Comparison of ENCODE assay signal across 8 cellular contexts in genomic region chr5:151739939-151740335, GRCh38. TPM values are rescaled to one million over a fixed set of nuclear protein-coding genes. Genes with fewer than 3 reads are reported as not detected.
DNase-seq lines count a peak whose midpoint lies in the region; FAIRE-seq and TF ChIP-seq lines count a peak whose summit lies in the region.

No MANE protein-coding gene starts in this region.

- TF ChIP-seq POLR2A in Peyer's patch (IDR thresholded peaks at IDR 0.05) = no peak

- peak; percentile 53 for DNase-seq in A673 (ENCODE audit: low spot score)
- no peak for DNase-seq in Peyer's patch
- DNase-seq in epithelial cell of prostate (ENCODE audit: low read depth, low spot score) = no peak
- peak; percentile 81 for DNase-seq in myocyte (ENCODE audit: low read depth)
- no peak for DNase-seq in hippocampal formation (lab: John Stamatoyannopoulos, UW)
- no peak for DNase-seq in kidney
- no peak for DNase-seq in NCI-H82 (lab: John Stamatoyannopoulos, UW)
- DNase-seq in BE2C = no peak

- H3K4me1 ChIP-seq in A673 (ENCODE audit: insufficient read depth, low read length, poor library complexity, severe bottlenecking) = peaks cover 14% of the 10 kb centered on the region
- H3K4me1 ChIP-seq in Peyer's patch = peaks cover 0 to 14% (median 0%) of the 10 kb centered on the region in 4 donors
- H3K4me1 ChIP-seq in kidney (ENCODE audit: control insufficient read depth in 1 of 2, insufficient read depth in 1 of 2, low read depth in 1 of 2, low read length in 2 of 2) = peaks cover 0 to under 1% of the 10 kb centered on the region in 2 donors
- H3K4me1 ChIP-seq in BE2C = peaks cover 8% of the 10 kb centered on the region

- FAIRE-seq in kidney (lab: Jason Lieb, UNC) = no peak

- no peak overlapping the region for H3K4me3 ChIP-seq in A673 (ENCODE audit: low read depth, low read length, poor library complexity, severe bottlenecking)
- no peak overlapping the region for H3K4me3 ChIP-seq in Peyer's patch
- H3K4me3 ChIP-seq in kidney (ENCODE audit: low read length in 2 of 2) = no peak overlapping the region
- H3K4me3 ChIP-seq in BE2C (ENCODE audit: low read depth, low read length) = no peak overlapping the region

- BruUV-seq in A673 (replicated peaks; lab: Mats Ljungman, UMichigan) = no TSS peak

- H3K9ac ChIP-seq in kidney (ENCODE audit: low read length in 2 of 2) = no peak overlapping the region

- H3K27me3 ChIP-seq in A673 (replicated peaks; ENCODE audit: insufficient read depth, low read depth, low read length, poor library complexity) = no peaks in the 10 kb centered on the region
- no peaks in the 10 kb centered on the region for H3K27me3 ChIP-seq in Peyer's patch
- no peaks in the 10 kb centered on the region for H3K27me3 ChIP-seq in BE2C

- POLR2A ChIA-PET in A673 (lab: Charles Lee; ENCODE audit: low non-redundant PET) = no interaction called here

- H3K36me3 ChIP-seq in A673 (ENCODE audit: insufficient read depth, low read length, poor library complexity, severe bottlenecking) = peaks cover 3% of the 10 kb centered on the region
- H3K36me3 ChIP-seq in Peyer's patch = peaks cover 0 to 6% (median 0%) of the 10 kb centered on the region in 3 donors
- H3K36me3 ChIP-seq in kidney (ENCODE audit: control insufficient read depth in 1 of 2, insufficient read depth in 2 of 2, low read length in 2 of 2) = peaks cover 2 to 4% of the 10 kb centered on the region in 2 donors
- H3K36me3 ChIP-seq in BE2C = peaks cover 4% of the 10 kb centered on the region; the same call in 1 of the 2 replicates

- H3K27ac ChIP-seq in A673 (ENCODE audit: low read depth, low read length, poor library complexity, severe bottlenecking) = peak overlapping the region; percentile 43
- H3K27ac ChIP-seq in Peyer's patch = peak overlapping the region in 3 of 4 donors; percentile 33 to 51 (median 45)
- peak overlapping the region; percentile 99 for H3K27ac ChIP-seq in epithelial cell of prostate
- H3K27ac ChIP-seq in kidney (ENCODE audit: low read depth in 2 of 2, low read length in 2 of 2) = peak overlapping the region in 1 of 2 donors; percentile 24

- H3K9me3 ChIP-seq in A673 (ENCODE audit: low read depth, low read length, poor library complexity, severe bottlenecking) = no peaks in the 10 kb centered on the region
- no peaks in the 10 kb centered on the region for H3K9me3 ChIP-seq in Peyer's patch
- H3K9me3 ChIP-seq in kidney (ENCODE audit: control insufficient read depth in 1 of 2, low read length in 2 of 2) = no peaks in the 10 kb centered on the region
- no peaks in the 10 kb centered on the region for H3K9me3 ChIP-seq in BE2C

- intact Hi-C loops in A673 (cut with micrococcal nuclease; ENCODE audit: unreplicated experiment) (loop anchor here (2.0 to 10.0 kb wide), 2 partner anchors 215 to 293 kb away; partner anchors contain the start of gene SLC36A1), kidney (cut with DNase I) (loop anchor here (5.0 kb wide), 1 partner anchor 83 kb away; no protein-coding TSS in a partner anchor)

- no peak for TF ChIP-seq CTCF in A673 (conservative IDR thresholded peaks at IDR 0.05; ENCODE audit: low read depth, low read length)
- TF ChIP-seq CTCF in Peyer's patch (IDR thresholded peaks at IDR 0.05) = no peak
- TF ChIP-seq CTCF in kidney (IDR thresholded peaks at IDR 0.05; ENCODE audit: borderline replicate concordance, extremely low read depth, insufficient read depth) = no peak
- no peak for TF ChIP-seq CTCF in BE2C (IDR thresholded peaks at IDR 0.05; ENCODE audit: low read depth, low read length)

- CTCF ChIA-PET in A673 (lab: Charles Lee) = interaction anchor here (0.7 to 3.3 kb wide), 3 partner anchors 78 to 88 kb away, joined by 4 to 42 read pairs (median 12); no protein-coding TSS in a partner anchor

RNA-seq across cellular contexts. Expression of gene ATOX1, which starts 18.5 kb away (rescaled TPM):
- 65.6 and 72.2 TPM in 2 replicates for total RNA-seq in A673 (2021)
- total RNA-seq in Peyer's patch = 100 to 1,000 TPM in 3 of 4 donors, 10 to 100 TPM in 1; 99.9 to 161 (median 126) TPM
- 43.8 and 55.9 TPM in 2 replicates for total RNA-seq in myocyte
- polyA plus RNA-seq in myocyte (2012) = 270 TPM
- total RNA-seq in kidney = 83.2 TPM
- polyA plus RNA-seq in kidney (ENCODE audit: insufficient read depth, low read depth, low replicate concordance) = 611 TPM
- polyA plus RNA-seq in BE2C (2012; ENCODE audit: insufficient read depth, insufficient read length, low read depth) = 57.7 TPM

RNA-seq across cellular contexts. Expression of gene G3BP1, which starts 31.8 kb away (rescaled TPM):
- 296 and 317 TPM in 2 replicates for total RNA-seq in A673 (2021)
- 10 to 100 TPM; 63.7 to 67.7 (median 65.8) TPM for total RNA-seq in Peyer's patch
- 144 and 147 TPM in 2 replicates for total RNA-seq in myocyte
- 105 TPM for polyA plus RNA-seq in myocyte (2012)
- 165 TPM for total RNA-seq in kidney
- polyA plus RNA-seq in kidney (ENCODE audit: insufficient read depth, low read depth, low replicate concordance) = 34.2 TPM
- 163 TPM for polyA plus RNA-seq in BE2C (2012; ENCODE audit: insufficient read depth, insufficient read length, low read depth)

RNA-seq across cellular contexts. Expression of gene SPARC, which starts 53.2 kb away (rescaled TPM):
- total RNA-seq in A673 (2021) = 268 and 339 TPM in 2 replicates
- 100 to 1,000 TPM in 1 of 4 donors, 10 to 100 TPM in 3; 47.6 to 177 (median 68.6) TPM for total RNA-seq in Peyer's patch
- total RNA-seq in myocyte = 4,412 and 4,598 TPM in 2 replicates
- 20,698 TPM for polyA plus RNA-seq in myocyte (2012)
- total RNA-seq in kidney = 637 TPM
- polyA plus RNA-seq in kidney (ENCODE audit: insufficient read depth, low read depth, low replicate concordance) = 581 TPM
- 221 TPM for polyA plus RNA-seq in BE2C (2012; ENCODE audit: insufficient read depth, insufficient read length, low read depth)

Comparison
In these comparisons a context has a peak if more than half of its experiments do, and no peak if none do; other contexts are left out.
1. DNase-seq: peak in A673 (single experiment) and myocyte (single experiment); none in Peyer's patch (0 of 3), epithelial cell of prostate (single experiment), hippocampal formation (0 of 2), kidney (single experiment), NCI-H82 (single experiment) and BE2C (single experiment).